Comparison of ENCODE assay signal across 8 cellular contexts in genomic region chr17:39729280-39729851, GRCh38. TPM values are rescaled to one million over a fixed set of nuclear protein-coding genes. Genes with fewer than 3 reads are reported as not detected.
A peak's percentile ranks its signal among the peaks of the same experiment; 100 is the strongest.
DNase-seq lines count a peak whose midpoint lies in the region; ATAC-seq and TF ChIP-seq lines count a peak whose summit lies in the region.

No MANE protein-coding gene starts in this region.

- peak overlapping the region; percentile 87 to 88 for H3K27ac ChIP-seq in lung (ENCODE audit: low read depth in 1 of 2, low read length in 1 of 2)
- H3K27ac ChIP-seq in upper lobe of left lung = peak overlapping the region; percentile 89 to 97 (median 94)

- H3K4me3 ChIP-seq in astrocyte of the cerebellum (ENCODE audit: low read depth, low read length) (peak overlapping the region; percentile 81), lung (peak overlapping the region; percentile 64), upper lobe of left lung (peak overlapping the region in 3 of 4 donors; percentile 72 to 86 (median 85))

- in situ Hi-C loops in astrocyte of the cerebellum (cut with HindIII; ENCODE audit: low sequenced_read_pairs) = no loop called here

- H3K27ac Mint-ChIP-seq in activated naive CD4-positive, alpha-beta T cell treated with anti-CD3 and anti-CD28 coated beads, Interleukin-2, amount 50 U/mL, for 24 hours = peak overlapping the region; percentile 91

- no peak for TF ChIP-seq EP300 in upper lobe of left lung (IDR thresholded peaks at IDR 0.05)

- no peaks in the 10 kb centered on the region for H3K27me3 ChIP-seq in lung (ENCODE audit: control insufficient read depth, insufficient read depth)
- no peaks in the 10 kb centered on the region for H3K27me3 ChIP-seq in upper lobe of left lung

- no peak for DNase-seq in activated naive CD4-positive, alpha-beta T cell (lab: John Stamatoyannopoulos, UW)
- no peak for DNase-seq in astrocyte of the cerebellum (ENCODE audit: low read depth)
- no peak for DNase-seq in lung (ENCODE audit: low spot score)
- DNase-seq in upper lobe of left lung = no peak
- no peak for DNase-seq in NCI-H82 treated with DMSO at 0.1 percent for 48 hours (lab: John Stamatoyannopoulos, UW; ENCODE audit: unreplicated experiment)

- H3K27me3 Mint-ChIP-seq in activated naive CD4-positive, alpha-beta T cell treated with anti-CD3 and anti-CD28 coated beads, Interleukin-2, amount 50 U/mL, for 24 hours = no peaks in the 10 kb centered on the region

- H3K36me3 Mint-ChIP-seq in activated naive CD4-positive, alpha-beta T cell treated with anti-CD3 and anti-CD28 coated beads, Interleukin-2, amount 50 U/mL, for 24 hours = peaks cover 6% of the 10 kb centered on the region

- TF ChIP-seq CTCF in astrocyte of the cerebellum (IDR thresholded peaks at IDR 0.05; ENCODE audit: low read depth, low read length, missing control alignments) (no peak), lung (IDR thresholded peaks at IDR 0.05; ENCODE audit: control extremely low read depth, extremely low read depth) (no peak), upper lobe of left lung (IDR thresholded peaks at IDR 0.05) (no peak)

- TF ChIP-seq POLR2A in upper lobe of left lung (IDR thresholded peaks at IDR 0.05) = no peak

- H3K4me3 Mint-ChIP-seq in activated naive CD4-positive, alpha-beta T cell treated with anti-CD3 and anti-CD28 coated beads, Interleukin-2, amount 50 U/mL, for 24 hours = peak overlapping the region; percentile 93

- H3K9me3 ChIP-seq in lung (ENCODE audit: control insufficient read depth in 2 of 2, insufficient read depth in 1 of 2, low read length in 1 of 2) = no peaks in the 10 kb centered on the region
- H3K9me3 ChIP-seq in upper lobe of left lung = no peaks in the 10 kb centered on the region

- peaks cover 19% of the 10 kb centered on the region for H3K4me1 Mint-ChIP-seq in activated naive CD4-positive, alpha-beta T cell treated with anti-CD3 and anti-CD28 coated beads, Interleukin-2, amount 50 U/mL, for 24 hours

- WGBS in lung, 2 donors = 83 to 86% methylated on average over 6 of the region's 6 CpGs
- 74 to 83% methylated on average over 6 of the region's 6 CpGs for WGBS in upper lobe of left lung, 2 donors

- H3K36me3 ChIP-seq in lung (ENCODE audit: control insufficient read depth in 2 of 2, insufficient read depth in 2 of 2, low read length in 2 of 2) = peaks cover 0 to 22% of the 10 kb centered on the region in 2 donors
- H3K36me3 ChIP-seq in upper lobe of left lung = peaks cover 3 to 42% (median 36%) of the 10 kb centered on the region in 4 donors

- H3K4me1 ChIP-seq in lung (ENCODE audit: control insufficient read depth in 2 of 2, insufficient read depth in 2 of 2, low read length in 2 of 2) = peaks cover 0 to 6% of the 10 kb centered on the region in 2 donors
- H3K4me1 ChIP-seq in upper lobe of left lung = peaks cover 10 to 31% (median 15%) of the 10 kb centered on the region in 4 donors

- no peaks in the 10 kb centered on the region for H3K9me3 Mint-ChIP-seq in activated naive CD4-positive, alpha-beta T cell treated with anti-CD3 and anti-CD28 coated beads, Interleukin-2, amount 50 U/mL, for 24 hours

- ATAC-seq in lung (ENCODE audit: insufficient read depth, low FRiP score) (no peak), upper lobe of left lung (ENCODE audit: low FRiP score in 2 of 2) (no peak), HG03095 (IDR thresholded peaks at IDR 0.05; ENCODE audit: unreplicated experiment) (no peak), HG02970 (IDR thresholded peaks at IDR 0.05; ENCODE audit: low FRiP score, unreplicated experiment) (no peak)

RNA-seq across cellular contexts. Expression of gene MIEN1, which starts 1.0 kb away (rescaled TPM):
- total RNA-seq in lung (10 to 100 TPM; 20.8 to 47.2 TPM), upper lobe of left lung (10 to 100 TPM; 26.2 to 54.1 (median 43.2) TPM)
- 100 to 1,000 TPM in 1 of 2 donors, 10 to 100 TPM in 1; 69.3 to 136 TPM for polyA plus RNA-seq in lung

RNA-seq across cellular contexts. Expression of gene GRB7, which starts 8.4 kb away (rescaled TPM):
- 10 to 100 TPM; 19.8 to 25.5 TPM for total RNA-seq in lung
- 10 to 100 TPM in 1 of 2 donors, 1 to 10 TPM in 1; 6.6 to 13.4 TPM for polyA plus RNA-seq in lung
- 10 to 100 TPM; 19.9 to 82.8 (median 31.1) TPM for total RNA-seq in upper lobe of left lung

RNA-seq across cellular contexts. Expression of gene ERBB2, which starts 29.5 kb away (rescaled TPM):
- 100 to 1,000 TPM; 119 to 130 TPM for total RNA-seq in lung
- polyA plus RNA-seq in lung = 10 to 100 TPM; 32.2 to 40.1 TPM
- 100 to 1,000 TPM in 4 of 6 donors, 10 to 100 TPM in 2; 88.6 to 126 (median 112) TPM for total RNA-seq in upper lobe of left lung

RNA-seq across cellular contexts. Expression of gene PGAP3, which starts 41.5 kb away (rescaled TPM):
- 10 to 100 TPM; 17.0 to 39.7 TPM for total RNA-seq in lung
- polyA plus RNA-seq in lung = 10 to 100 TPM; 15.9 to 35.8 TPM
- 10 to 100 TPM; 15.2 to 64.0 (median 27.9) TPM for total RNA-seq in upper lobe of left lung
